In the genomic region with DNA sequence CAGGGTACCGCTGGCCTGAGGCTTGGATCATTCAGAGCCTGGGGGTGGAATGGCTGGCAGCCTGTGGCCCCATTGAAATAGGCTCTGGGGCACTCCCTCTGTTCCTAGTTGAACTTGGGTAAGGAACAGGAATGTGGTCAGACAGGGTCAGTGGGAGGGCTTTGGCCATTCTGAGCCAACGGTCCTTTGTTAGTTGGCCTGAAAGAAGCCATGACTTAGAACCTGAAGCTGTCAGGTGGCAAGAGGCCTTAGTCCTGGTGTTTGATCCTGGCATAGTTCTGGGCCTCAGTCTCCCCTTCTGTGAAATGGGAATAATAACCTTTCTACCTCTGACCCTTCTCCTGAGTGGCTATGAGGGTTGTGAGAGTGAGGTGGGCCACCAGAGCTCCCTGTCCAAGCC, we compare ENCODE assay signal across 19 cellular contexts. TPM values are rescaled to one million over a fixed set of nuclear protein-coding genes. Genes with fewer than 3 reads are reported as not detected.
DNase-seq lines count a peak whose midpoint lies in the region; ATAC-seq and TF ChIP-seq lines count a peak whose summit lies in the region.
"Had no signal": no experiment of that assay in that cellular context is flagged by ENCODE, and none has a peak within 500 bp of the region (broad histone marks: within the 10 kb centered on the region; RNA-seq: fewer than 3 reads in every experiment).

No MANE protein-coding gene starts in this region.

- no peak for DNase-seq in stimulated activated naive CD8-positive, alpha-beta T cell treated with anti-CD3 and anti-CD28 coated beads, Interleukin-15, Interleukin-2, amounts not matched to agents 100 U/mL and 50 U/mL, for 24 hours
- no peak for DNase-seq in stimulated activated naive CD8-positive, alpha-beta T cell treated with anti-CD3 and anti-CD28 coated beads, Interleukin-15, amount 100 ng/mL, for 72 hours
- DNase-seq in WTC11 (ENCODE audit: low spot score) (no peak), lung (ENCODE audit: low spot score) (no peak), upper lobe of right lung (no peak), DMS53 treated with DMSO at 0.1 percent for 48 hours (lab: John Stamatoyannopoulos, UW; ENCODE audit: unreplicated experiment) (no peak), midbrain (lab: John Stamatoyannopoulos, UW) (no peak)
- no peak for DNase-seq in activated CD8-positive, alpha-beta T cell treated with anti-CD3 and anti-CD28 coated beads, Interleukin-2, amount 10 ng/mL, durations not matched to agents 7 days and 5 days
- DNase-seq: CD8-positive, alpha-beta T cell; DMS79; KBM-7; NCI-H1105 treated with DMSO at 0.1 percent for 48 hours; NCI-H1694; NCI-H510A; NCI-H774; SHP77; SK-N-SH had no signal

- no peaks in the 10 kb centered on the region for H3K36me3 ChIP-seq in lung (ENCODE audit: control insufficient read depth in 2 of 2, insufficient read depth in 2 of 2, low read length in 2 of 2)
- no peaks in the 10 kb centered on the region for H3K36me3 ChIP-seq in upper lobe of right lung
- H3K36me3 ChIP-seq: HAP-1 had no signal

- H3K4me1 ChIP-seq in lung (ENCODE audit: control insufficient read depth in 2 of 2, insufficient read depth in 2 of 2, low read length in 2 of 2), result peaks cover 0 to 13% of the 10 kb centered on the region in 2 donors
- peaks cover 7% of the 10 kb centered on the region for H3K4me1 ChIP-seq in upper lobe of right lung
- H3K4me1 ChIP-seq: HAP-1 had no signal

- CTCF ChIA-PET in WTC11 (lab: Charles Lee), result interaction anchor here (0.9 to 1.7 kb wide), 3 partner anchors 8 to 38 kb away, joined by 4 to 7 read pairs (median 6); partner anchors contain the start of gene STIM1
- CTCF ChIA-PET in activated CD8-positive, alpha-beta T cell treated with anti-CD3 and anti-CD28 coated beads, Interleukin-2, amount 10 ng/mL, durations not matched to agents 7 days and 5 days (lab: Charles Lee), result interaction anchor here (1.0 to 6.6 kb wide), 5 partner anchors 8 to 37 kb away, joined by 3 to 42 read pairs (median 4); partner anchors contain the start of gene PGAP2

- ATAC-seq in stimulated activated naive CD8-positive, alpha-beta T cell treated with anti-CD3 and anti-CD28 coated beads, Interleukin-15, Interleukin-2, amounts not matched to agents 100 U/mL and 50 U/mL, for 24 hours, result peak; percentile 4
- no peak for ATAC-seq in stimulated activated naive CD8-positive, alpha-beta T cell treated with anti-CD3 and anti-CD28 coated beads, Interleukin-15, amount 100 ng/mL, for 72 hours
- ATAC-seq in WTC11, result peak; percentile 22; the same call in 1 of the 2 replicates
- peak; percentile 19 for ATAC-seq in lung (ENCODE audit: insufficient read depth, low FRiP score)
- ATAC-seq in upper lobe of right lung, result peak; percentile 70
- no peak for ATAC-seq in activated CD8-positive, alpha-beta T cell treated with anti-CD3 and anti-CD28 coated beads, Interleukin-2, amount 10 ng/mL, durations not matched to agents 7 days and 5 days
- ATAC-seq: CD8-positive, alpha-beta T cell had no signal

- no peak overlapping the region for H3K4me3 ChIP-seq in lung
- H3K4me3 ChIP-seq in upper lobe of right lung, result peak overlapping the region; percentile 10
- H3K4me3 ChIP-seq: HAP-1 had no signal

- POLR2A ChIA-PET in WTC11 (lab: Charles Lee), result no interaction called here
- POLR2A ChIA-PET in activated CD8-positive, alpha-beta T cell treated with anti-CD3 and anti-CD28 coated beads, Interleukin-2, amount 10 ng/mL, durations not matched to agents 7 days and 5 days (lab: Charles Lee), result interaction anchor here (0.6 kb wide), 1 partner anchor 44 kb away, joined by 3 read pairs; no protein-coding TSS in a partner anchor

- H3K9me3 Mint-ChIP-seq in stimulated activated naive CD8-positive, alpha-beta T cell treated with anti-CD3 and anti-CD28 coated beads, Interleukin-15, amount 100 ng/mL, for 72 hours, result no peaks in the 10 kb centered on the region
- no peaks in the 10 kb centered on the region for H3K9me3 Mint-ChIP-seq in WTC11
- no peaks in the 10 kb centered on the region for H3K9me3 Mint-ChIP-seq in activated CD8-positive, alpha-beta T cell treated with anti-CD3 and anti-CD28 coated beads, Interleukin-2, amount 10 ng/mL, durations not matched to agents 7 days and 5 days (ENCODE audit: insufficient read depth)
- H3K9me3 Mint-ChIP-seq: CD8-positive, alpha-beta T cell had no signal

- H3K36me3 Mint-ChIP-seq in WTC11, result no peaks in the 10 kb centered on the region; the same call in 1 of the 2 replicates
- peaks cover 4% of the 10 kb centered on the region for H3K36me3 Mint-ChIP-seq in activated CD8-positive, alpha-beta T cell treated with anti-CD3 and anti-CD28 coated beads, Interleukin-2, amount 10 ng/mL, durations not matched to agents 7 days and 5 days (ENCODE audit: low read depth)

- 72 to 86% methylated on average over 2 of the region's 2 CpGs for WGBS in lung, 2 donors

- no peak overlapping the region for H3K4me3 Mint-ChIP-seq in stimulated activated naive CD8-positive, alpha-beta T cell treated with anti-CD3 and anti-CD28 coated beads, Interleukin-15, amount 100 ng/mL, for 72 hours
- H3K4me3 Mint-ChIP-seq in WTC11, result no peak overlapping the region
- H3K4me3 Mint-ChIP-seq in activated CD8-positive, alpha-beta T cell treated with anti-CD3 and anti-CD28 coated beads, Interleukin-2, amount 10 ng/mL, durations not matched to agents 7 days and 5 days, result no peak overlapping the region
- H3K4me3 Mint-ChIP-seq: B cell; CD8-positive, alpha-beta T cell had no signal

- no peak overlapping the region for H3K27ac Mint-ChIP-seq in stimulated activated naive CD8-positive, alpha-beta T cell treated with anti-CD3 and anti-CD28 coated beads, Interleukin-15, amount 100 ng/mL, for 72 hours
- no peak overlapping the region for H3K27ac Mint-ChIP-seq in WTC11
- H3K27ac Mint-ChIP-seq in activated CD8-positive, alpha-beta T cell treated with anti-CD3 and anti-CD28 coated beads, Interleukin-2, amount 10 ng/mL, durations not matched to agents 7 days and 5 days, result no peak overlapping the region
- H3K27ac Mint-ChIP-seq: B cell; CD8-positive, alpha-beta T cell had no signal

- H3K9me3 ChIP-seq in lung (ENCODE audit: control insufficient read depth in 2 of 2, insufficient read depth in 1 of 2, low read length in 1 of 2) (no peaks in the 10 kb centered on the region), upper lobe of right lung (no peaks in the 10 kb centered on the region)
- H3K9me3 ChIP-seq: HAP-1, SK-N-SH had no signal

- H3K4me1 Mint-ChIP-seq in stimulated activated naive CD8-positive, alpha-beta T cell treated with anti-CD3 and anti-CD28 coated beads, Interleukin-15, amount 100 ng/mL, for 72 hours, result no peaks in the 10 kb centered on the region
- peaks cover 8% of the 10 kb centered on the region for H3K4me1 Mint-ChIP-seq in WTC11
- H3K4me1 Mint-ChIP-seq in activated CD8-positive, alpha-beta T cell treated with anti-CD3 and anti-CD28 coated beads, Interleukin-2, amount 10 ng/mL, durations not matched to agents 7 days and 5 days (ENCODE audit: low read depth), result peaks cover 3% of the 10 kb centered on the region
- H3K4me1 Mint-ChIP-seq: B cell had no signal

- H3K27ac ChIP-seq in lung (ENCODE audit: low read depth in 1 of 2, low read length in 1 of 2) (peak overlapping the region in 1 of 2 donors; percentile 26), upper lobe of right lung (peak overlapping the region; percentile 65)

- no peaks in the 10 kb centered on the region for H3K27me3 ChIP-seq in lung (ENCODE audit: control insufficient read depth, insufficient read depth)
- no peaks in the 10 kb centered on the region for H3K27me3 ChIP-seq in upper lobe of right lung

- TF ChIP-seq CTCF in WTC11 (IDR thresholded peaks at IDR 0.05) (no peak), lung (IDR thresholded peaks at IDR 0.05; ENCODE audit: control extremely low read depth, extremely low read depth) (no peak), upper lobe of right lung (IDR thresholded peaks at IDR 0.05) (no peak)

- intact Hi-C loops in upper lobe of right lung (cut with DNase I), result no loop called here

- no peaks in the 10 kb centered on the region for H3K27me3 Mint-ChIP-seq in stimulated activated naive CD8-positive, alpha-beta T cell treated with anti-CD3 and anti-CD28 coated beads, Interleukin-15, amount 100 ng/mL, for 72 hours
- H3K27me3 Mint-ChIP-seq in WTC11 (ENCODE audit: low read depth), result no peaks in the 10 kb centered on the region
- no peaks in the 10 kb centered on the region for H3K27me3 Mint-ChIP-seq in activated CD8-positive, alpha-beta T cell treated with anti-CD3 and anti-CD28 coated beads, Interleukin-2, amount 10 ng/mL, durations not matched to agents 7 days and 5 days (ENCODE audit: low read depth)
- H3K27me3 Mint-ChIP-seq: B cell had no signal

TF ChIP-seq in WTC11, 78 proteins besides CTCF, POLR2A, EP300 and RAD21 (continues in another document):
- TF ChIP-seq CREM (CRISPR knock-in tag; IDR thresholded peaks at IDR 0.05) (no peak), FOXJ3 (CRISPR knock-in tag; IDR thresholded peaks at IDR 0.05; ENCODE audit: borderline replicate concordance) (no peak)

RNA-seq across cellular contexts. Expression of gene PGAP2, which starts 8.3 kb away (rescaled TPM):
- total RNA-seq in WTC11 (2021) (38.2 to 43.0 TPM (median 40.7 TPM) in 3 replicates), lung (10 to 100 TPM; 22.4 to 23.6 TPM), upper lobe of right lung (25.0 TPM)
- polyA plus RNA-seq in lung, result 10 to 100 TPM; 17.5 to 19.4 TPM
- 10 to 100 TPM; 23.8 to 25.7 TPM for total RNA-seq in activated CD8-positive, alpha-beta T cell treated with anti-CD3 and anti-CD28 coated beads, Interleukin-2, amount 10 ng/mL, durations not matched to agents 7 days and 5 days

RNA-seq across cellular contexts. Expression of gene NUP98, which starts 19.3 kb away (rescaled TPM):
- total RNA-seq in WTC11 (2021), result 81.3 to 91.4 TPM (median 81.4 TPM) in 3 replicates
- total RNA-seq in lung, result 100 to 1,000 TPM in 1 of 2 donors, 10 to 100 TPM in 1; 67.1 to 109 TPM
- polyA plus RNA-seq in lung, result 10 to 100 TPM; 16.6 to 52.3 TPM
- 80.5 TPM for total RNA-seq in upper lobe of right lung
- total RNA-seq in activated CD8-positive, alpha-beta T cell treated with anti-CD3 and anti-CD28 coated beads, Interleukin-2, amount 10 ng/mL, durations not matched to agents 7 days and 5 days, result 100 to 1,000 TPM; 106 to 108 TPM

RNA-seq across cellular contexts. Expression of gene RHOG, which starts 24.1 kb away (rescaled TPM):
- total RNA-seq in WTC11 (2021) (28.8 to 33.6 TPM (median 28.8 TPM) in 3 replicates), lung (10 to 100 TPM; 15.4 to 95.8 TPM), upper lobe of right lung (65.6 TPM)
- 100 to 1,000 TPM in 1 of 2 donors, 10 to 100 TPM in 1; 69.4 to 287 TPM for polyA plus RNA-seq in lung
- total RNA-seq in activated CD8-positive, alpha-beta T cell treated with anti-CD3 and anti-CD28 coated beads, Interleukin-2, amount 10 ng/mL, durations not matched to agents 7 days and 5 days, result 100 to 1,000 TPM; 173 to 191 TPM

RNA-seq across cellular contexts. Expression of gene STIM1, which starts 38.8 kb away (rescaled TPM):
- total RNA-seq in WTC11 (2021) (17.0 to 18.0 TPM (median 17.4 TPM) in 3 replicates), lung (10 to 100 TPM; 49.7 to 56.4 TPM), upper lobe of right lung (60.7 TPM)
- polyA plus RNA-seq in lung, result 10 to 100 TPM; 12.1 to 32.6 TPM
- total RNA-seq in activated CD8-positive, alpha-beta T cell treated with anti-CD3 and anti-CD28 coated beads, Interleukin-2, amount 10 ng/mL, durations not matched to agents 7 days and 5 days, result 100 to 1,000 TPM in 1 of 2 experiments, 10 to 100 TPM in 1; 97.3 to 104 TPM

Comparison
In these comparisons a context has a peak if more than half of its experiments do, and no peak if none do; other contexts are left out.
1. ATAC-seq: peak in stimulated activated naive CD8-positive, alpha-beta T cell treated with anti-CD3 and anti-CD28 coated beads, Interleukin-15, Interleukin-2, amounts not matched to agents 100 U/mL and 50 U/mL, for 24 hours (single experiment), WTC11 (single experiment), lung (single experiment) and upper lobe of right lung (single experiment); none in stimulated activated naive CD8-positive, alpha-beta T cell treated with anti-CD3 and anti-CD28 coated beads, Interleukin-15, amount 100 ng/mL, for 72 hours (single experiment) and activated CD8-positive, alpha-beta T cell treated with anti-CD3 and anti-CD28 coated beads, Interleukin-2, amount 10 ng/mL, durations not matched to agents 7 days and 5 days (single experiment).